In genomic region chr19:38339001-38339400, GRCh38 we compare ENCODE assay signal across 2 cellular contexts. TPM values are rescaled to one million over a fixed set of nuclear protein-coding genes. Genes with fewer than 3 reads are reported as not detected.
"Had no signal": no experiment of that assay in that cellular context is flagged by ENCODE, and none has a peak within 500 bp of the region (broad histone marks: within the 10 kb centered on the region; RNA-seq: fewer than 3 reads in every experiment).

No MANE protein-coding gene starts in this region.

RNA-seq across cellular contexts. Expression of gene C19orf33, which starts 35.0 kb away (rescaled TPM):
- total RNA-seq: activated CD8-positive, alpha-beta memory T cell treated with anti-CD3 and anti-CD28 coated beads for 36 hours; ascending aorta had no signal
